In genomic region chr20:22403860-22404608, GRCh38 we compare ENCODE assay signal across 7 cellular contexts.
DNase-seq lines count a peak whose midpoint lies in the region; ATAC-seq, FAIRE-seq and TF ChIP-seq lines count a peak whose summit lies in the region.

No MANE protein-coding gene starts in this region.

- H3K79me2 ChIP-seq in keratinocyte (ENCODE audit: control insufficient read depth, insufficient read depth, low read length): no peaks in the 10 kb centered on the region

- H2AFZ ChIP-seq in keratinocyte (ENCODE audit: control insufficient read depth, low read length): peak overlapping the region; percentile 94

- H3K4me2 ChIP-seq in keratinocyte (ENCODE audit: control insufficient read depth, extremely low read depth, insufficient read depth, low read depth, low read length): peak overlapping the region; percentile 91

- no peaks in the 10 kb centered on the region for H3K9me1 ChIP-seq in keratinocyte (ENCODE audit: control insufficient read depth, extremely low read depth, insufficient read depth, low read length)

- H4K20me1 ChIP-seq in keratinocyte (ENCODE audit: control insufficient read depth, extremely low read depth, insufficient read depth, low read length): no peaks in the 10 kb centered on the region

- H3K4me1 ChIP-seq in keratinocyte (ENCODE audit: control insufficient read depth, extremely low read depth, insufficient read depth, low read length) (peaks cover 28% of the 10 kb centered on the region), stomach smooth muscle (ENCODE audit: control insufficient read depth, insufficient read depth, low read length) (peaks cover 5% of the 10 kb centered on the region)

- H3K9ac ChIP-seq in keratinocyte (ENCODE audit: control insufficient read depth, extremely low read depth, insufficient read depth, low read length): peak overlapping the region; percentile 29
- peak overlapping the region; percentile 14 to 40 for H3K9ac ChIP-seq in stomach smooth muscle (ENCODE audit: low read length in 2 of 2)

- H3K27ac ChIP-seq in RWPE1 (peak overlapping the region; percentile 31; the same call in 1 of the 2 replicates), keratinocyte (ENCODE audit: control insufficient read depth, insufficient read depth, low read length) (no peak overlapping the region), stomach smooth muscle (ENCODE audit: low read length) (no peak overlapping the region)

- H3K27me3 ChIP-seq in keratinocyte (ENCODE audit: control insufficient read depth, extremely low read depth, insufficient read depth, low read length) (no peaks in the 10 kb centered on the region), stomach smooth muscle (ENCODE audit: control insufficient read depth in 1 of 2, insufficient read depth in 2 of 2, low read length in 2 of 2) (peaks cover 2 to 12% of the 10 kb centered on the region in 2 donors)

- no peak for DNase-seq in RWPE1 (ENCODE audit: low spot score)
- DNase-seq in keratinocyte (ENCODE audit: low read depth, low spot score): no peak
- no peak for DNase-seq in stimulated activated CD8-positive, alpha-beta memory T cell treated with anti-CD3 and anti-CD28 coated beads, Interleukin-4, amount 100 ng/mL, for 48 hours
- DNase-seq in DMS79 treated with DMSO at 0.1 percent for 48 hours (lab: John Stamatoyannopoulos, UW): no peak
- DNase-seq in stimulated activated CD4-positive, alpha-beta T cell treated with anti-CD3 and anti-CD28 coated beads, Interleukin-4, amount 100 ng/mL, for 24 hours: no peak

- dilution Hi-C loops in keratinocyte (cut with MboI; ENCODE audit: extremely low pct_ligation_motif_present, low sequenced_read_pairs): no loop called here

- CTCF ChIA-PET in RWPE1 (lab: Yijun Ruan, JAX): interaction anchor here (1.0 kb wide), 1 partner anchor 49 kb away, joined by 4 read pairs; no protein-coding TSS in a partner anchor

- H3K4me3 ChIP-seq in keratinocyte (ENCODE audit: control insufficient read depth in 2 of 3, extremely low read depth in 1 of 3, insufficient read depth in 2 of 3, low read depth in 1 of 3, low read length in 3 of 3) (peak overlapping the region in 2 of 3 experiments; percentile 51 to 56), stomach smooth muscle (ENCODE audit: low read length in 2 of 2) (peak overlapping the region; percentile 74)

- TF ChIP-seq CTCF in RWPE1 (conservative IDR thresholded peaks at IDR 0.05; ENCODE audit: low read depth): no peak
- no peak for TF ChIP-seq CTCF in keratinocyte (optimal IDR thresholded peaks at IDR 0.05 in 1 of 3, IDR thresholded peaks at IDR 0.05 in 1 of 3, conservative IDR thresholded peaks at IDR 0.05 in 1 of 3; ENCODE audit: extremely low read depth in 1 of 3, insufficient read depth in 2 of 3, low read length in 3 of 3)

- FAIRE-seq in keratinocyte (lab: Jason Lieb, UNC): no peak

- H3K9me3 ChIP-seq in keratinocyte (ENCODE audit: control insufficient read depth, low read depth, low read length) (no peaks in the 10 kb centered on the region), stomach smooth muscle (ENCODE audit: control insufficient read depth in 2 of 2, low read length in 2 of 2) (no peaks in the 10 kb centered on the region)

- POLR2A ChIA-PET in RWPE1 (lab: Yijun Ruan, JAX; ENCODE audit: low non-redundant PET): no interaction called here

- ATAC-seq in HG03354 (IDR thresholded peaks at IDR 0.05; ENCODE audit: poor library complexity, severe bottlenecking, unreplicated experiment): peak; percentile 76

- H3K36me3 ChIP-seq in keratinocyte (ENCODE audit: control insufficient read depth in 2 of 2, extremely low read depth in 1 of 2, insufficient read depth in 2 of 2, low read length in 2 of 2) (no peaks in the 10 kb centered on the region), stomach smooth muscle (ENCODE audit: control insufficient read depth in 2 of 2, insufficient read depth in 2 of 2, low read length in 2 of 2) (no peaks in the 10 kb centered on the region)
